18 cellular contexts compared by ENCODE assay signal in the genomic region with DNA sequence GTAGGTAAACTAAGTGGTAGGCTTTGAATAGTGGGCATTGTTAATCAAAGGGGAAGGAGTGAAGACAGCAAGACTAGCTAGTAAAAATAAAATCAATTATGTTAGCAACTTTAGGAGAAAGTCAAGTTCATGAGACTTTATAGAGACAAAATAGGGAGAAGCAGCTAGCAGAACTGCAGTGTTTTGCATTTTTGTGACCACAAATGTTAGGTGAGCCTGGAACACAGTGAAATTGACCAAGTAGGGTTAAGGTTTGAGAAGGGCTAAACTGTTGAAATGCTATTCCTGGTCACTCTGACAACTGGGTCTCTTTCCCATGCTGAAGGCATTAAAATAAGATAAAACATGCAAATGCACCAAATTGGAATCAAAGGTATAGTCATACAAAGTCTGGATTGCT.
"Had no signal": no experiment of that assay in that cellular context is flagged by ENCODE, and none has a peak within 500 bp of the region (broad histone marks: within the 10 kb centered on the region; RNA-seq: fewer than 3 reads in every experiment).

No MANE protein-coding gene starts in this region.

- H3K4me1 Mint-ChIP-seq: WTC11 had no signal

- H3K27ac Mint-ChIP-seq: activated CD4-positive, alpha-beta memory T cell treated with anti-CD3 and anti-CD28 coated beads for 36 hours; activated naive CD8-positive, alpha-beta T cell treated with anti-CD3 and anti-CD28 coated beads, Interleukin-2, amount 10 ng/mL, durations not matched to agents 7 days and 5 days; WTC11 had no signal

- DNase-seq: activated CD4-positive, alpha-beta memory T cell treated with anti-CD3 and anti-CD28 coated beads for 36 hours; activated CD4-positive, alpha-beta T cell treated with anti-CD3 and anti-CD28 coated beads for 4 hours; activated naive CD4-positive, alpha-beta T cell treated with Interleukin-2 at 50 U/mL for 16 hours; activated naive CD8-positive, alpha-beta T cell treated with anti-CD3 and anti-CD28 coated beads, Interleukin-2, amount 10 ng/mL, durations not matched to agents 7 days and 5 days; anterior cingulate cortex; caudate nucleus; hippocampal formation; kidney; left lung; mammary epithelial cell; retina; stimulated activated CD4-positive, alpha-beta T cell treated with anti-CD3 and anti-CD28 coated beads, Interleukin-2, amount 100 ng/mL, for 24 hours; upper lobe of right lung had no signal

- FAIRE-seq: kidney had no signal

- H3K9me3 ChIP-seq: left lung, thoracic aorta, upper lobe of right lung had no signal

- H3K9me3 Mint-ChIP-seq: activated CD4-positive, alpha-beta memory T cell treated with anti-CD3 and anti-CD28 coated beads for 36 hours; activated T-helper 2 cell treated with anti-CD3 and anti-CD28 coated beads, Interferon-gamma antibody, Interleukin-2, Interleukin-4, amounts not matched to agents 10 μg/mL and 5 μg/mL and 100 μg/mL, durations not matched to agents 14 hours and 24 hours and 36 hours; brain; neural crest cell; WTC11 had no signal

- H3K4me3 ChIP-seq: left lung, thoracic aorta, upper lobe of right lung had no signal

- H3K4me3 Mint-ChIP-seq: activated CD4-positive, alpha-beta memory T cell treated with anti-CD3 and anti-CD28 coated beads for 36 hours; activated naive CD8-positive, alpha-beta T cell treated with anti-CD3 and anti-CD28 coated beads, Interleukin-2, amount 10 ng/mL, durations not matched to agents 7 days and 5 days; brain; neural crest cell; WTC11 had no signal

- H3K27ac ChIP-seq: left lung, thoracic aorta, upper lobe of right lung had no signal

- ATAC-seq: left lung, upper lobe of right lung, WTC11 had no signal

- H3K4me1 ChIP-seq: left lung, upper lobe of right lung had no signal

- H3K27me3 ChIP-seq: left lung, upper lobe of right lung had no signal

- H3K27me3 Mint-ChIP-seq: activated CD4-positive, alpha-beta memory T cell treated with anti-CD3 and anti-CD28 coated beads for 36 hours; activated naive CD8-positive, alpha-beta T cell treated with anti-CD3 and anti-CD28 coated beads, Interleukin-2, amount 10 ng/mL, durations not matched to agents 7 days and 5 days; brain had no signal
